Comparison of ENCODE assay signal across 18 cellular contexts in the genomic region with DNA sequence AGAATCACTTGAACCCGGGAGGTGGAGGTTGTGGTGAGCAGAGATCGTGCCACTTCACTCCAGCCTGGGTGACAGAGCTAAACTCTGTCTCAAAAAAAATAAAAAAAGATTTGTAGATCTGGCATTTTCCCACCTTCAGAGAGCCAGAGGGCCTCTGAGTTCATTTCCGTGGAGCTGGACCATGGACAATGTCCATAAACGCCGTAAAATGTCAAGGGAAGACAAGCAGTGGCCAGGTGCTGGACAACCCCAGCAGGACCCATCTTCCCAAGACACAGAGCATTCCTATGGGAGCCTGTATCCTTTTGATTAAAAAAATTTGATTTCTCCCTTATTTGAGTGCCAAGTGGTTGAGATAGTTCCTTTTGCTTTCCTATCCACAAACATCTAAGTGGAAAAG.
"Had no signal": no experiment of that assay in that cellular context is flagged by ENCODE, and none has a peak within 500 bp of the region (broad histone marks: within the 10 kb centered on the region; RNA-seq: fewer than 3 reads in every experiment).

No MANE protein-coding gene starts in this region.

- H3K27ac ChIP-seq: RWPE1 had no signal

- H3K9me3 ChIP-seq: SK-N-SH had no signal

- DNase-seq: IMR-90, Karpas-422, KG1, MM.1S, NCI-H1092 treated with DMSO at 0.1 percent for 48 hours, NCI-H1436, NCI-H187, NCI-H2029, NCI-H2081 treated with DMSO at 0.1 percent for 48 hours, NCI-H2171 treated with DMSO at 0.1 percent for 48 hours, NCI-H2227 treated with DMSO at 0.1 percent for 48 hours, NCI-H748 treated with DMSO at 0.1 percent for 48 hours, PC-3, SHP77, SK-N-SH had no signal

- ATAC-seq: HepG2, Panc1, PC-3 had no signal
